ENCODE assay signal across 26 cellular contexts in the genomic region with DNA sequence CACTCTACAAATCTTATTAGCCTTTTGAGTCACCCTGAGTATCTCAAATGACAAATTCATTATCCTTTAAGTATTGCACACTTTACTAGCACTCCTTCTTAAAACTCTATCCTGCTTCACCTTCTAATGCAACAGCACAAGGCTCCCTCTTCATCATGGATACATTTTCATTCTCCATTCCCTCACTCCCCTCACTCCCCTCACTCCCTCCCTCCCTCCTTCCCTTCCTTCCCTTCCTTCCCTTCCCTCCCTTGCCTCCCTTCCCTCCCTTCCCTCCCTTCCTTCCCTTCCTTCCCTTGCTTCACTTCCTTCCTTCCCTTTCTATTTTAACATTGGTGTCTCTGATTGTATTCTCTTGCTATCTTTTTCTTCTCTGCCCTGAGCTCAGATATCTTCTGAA.
"Had no signal": no experiment of that assay in that cellular context is flagged by ENCODE, and none has a peak within 500 bp of the region (broad histone marks: within the 10 kb centered on the region; RNA-seq: fewer than 3 reads in every experiment).

No MANE protein-coding gene starts in this region.

- ATAC-seq: activated CD4-positive, CD25-positive, alpha-beta regulatory T cell treated with anti-CD3 and anti-CD28 coated beads, Interleukin-2, amount 50 U/mL, for 24 hours; activated CD8-positive, alpha-beta T cell treated with anti-CD3 and anti-CD28 coated beads for 36 hours; activated T-cell treated with anti-CD3 and anti-CD28 coated beads, Interleukin-2, amount 50 U/mL, for 4 hours; activated T-helper 17 cell treated with anti-CD3 and anti-CD28 coated beads, Interleukin-2, amount 50 U/mL, for 72 hours; esophagus mucosa had no signal

- H3K27ac ChIP-seq: brain microvascular endothelial cell, coronary artery, dorsolateral prefrontal cortex, WERI-Rb-1 had no signal

- DNase-seq: activated B cell treated with CpG ODN at 0.5 μM for 24 hours; activated CD4-positive, alpha-beta T cell treated with anti-CD3 and anti-CD28 coated beads for 48 hours; activated CD4-positive, alpha-beta T cell treated with anti-CD3 and anti-CD28 coated beads, Interleukin-2, amount 50 U/mL, for 1 hour; activated CD4-positive, alpha-beta T cell treated with anti-CD3 and anti-CD28 coated beads, Interleukin-2, amount 50 U/mL, for 48 hours; activated CD8-positive, alpha-beta memory T cell treated with anti-CD3 and anti-CD28 coated beads for 24 hours; activated CD8-positive, alpha-beta T cell treated with anti-CD3 and anti-CD28 coated beads for 36 hours; activated effector memory CD4-positive, alpha-beta T cell treated with Interleukin-2 at 50 U/mL for 16 hours; activated gamma-delta T cell treated with Interleukin-2 at 50 U/mL for 16 hours; activated naive CD4-positive, alpha-beta T cell treated with anti-CD3 and anti-CD28 coated beads, Interleukin-2, amount 50 U/mL, for 16 hours; activated naive CD4-positive, alpha-beta T cell treated with Interleukin-2 at 50 U/mL for 16 hours; activated T-cell treated with anti-CD3 and anti-CD28 coated beads, Interleukin-2, amount 50 U/mL, for 4 hours; amniotic stem cell; anterior cingulate cortex; brain microvascular endothelial cell; dorsolateral prefrontal cortex; effector memory CD4-positive, alpha-beta T cell; endodermal cell; head of caudate nucleus; T1000; WERI-Rb-1 had no signal

- H3K36me3 ChIP-seq: brain microvascular endothelial cell, WERI-Rb-1 had no signal

- FAIRE-seq: astrocyte, frontal cortex had no signal

- H3K4me3 ChIP-seq: coronary artery, dorsolateral prefrontal cortex had no signal
